15 cellular contexts compared by ENCODE assay signal in the genomic region with DNA sequence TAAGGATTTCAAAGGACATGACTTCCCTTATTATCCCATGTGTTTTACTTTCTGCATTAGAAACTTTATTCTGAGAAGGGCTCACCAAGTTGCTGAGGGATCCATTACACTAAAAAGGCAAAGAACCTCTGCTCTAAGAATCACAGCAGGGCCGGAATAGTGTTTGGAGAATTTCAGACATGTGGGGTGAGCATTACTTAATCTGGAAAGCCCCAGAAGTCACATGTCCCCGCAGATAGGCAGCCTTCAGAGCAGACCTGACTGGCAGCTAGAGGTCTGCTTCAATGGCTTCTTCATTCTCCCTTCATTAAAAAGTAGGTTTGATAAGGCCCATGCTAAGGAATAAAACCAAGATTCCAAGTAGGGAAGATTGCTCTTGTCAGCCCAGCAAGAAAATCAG. TPM values are rescaled to one million over a fixed set of nuclear protein-coding genes. Genes with fewer than 3 reads are reported as not detected.
DNase-seq lines count a peak whose midpoint lies in the region; ATAC-seq and TF ChIP-seq lines count a peak whose summit lies in the region.
"Had no signal": no experiment of that assay in that cellular context is flagged by ENCODE, and none has a peak within 500 bp of the region (broad histone marks: within the 10 kb centered on the region; RNA-seq: fewer than 3 reads in every experiment).

No MANE protein-coding gene starts in this region.

- H3K4me3 Mint-ChIP-seq in stimulated activated memory B cell treated with anti-CD40 and anti-IgM and Interleukin-4, amounts not matched to agents 10 μg/mL and 1 μg/mL and 100 μg/mL, for 72 hours = no peak overlapping the region
- H3K4me3 Mint-ChIP-seq: CD8-positive, alpha-beta T cell had no signal

- H3K27me3 ChIP-seq in PC-3 (ENCODE audit: low read length) = no peaks in the 10 kb centered on the region; the same call in 1 of the 2 replicates
- H3K27me3 ChIP-seq: BE2C had no signal

- no peak overlapping the region for H2AFZ ChIP-seq in PC-3 (ENCODE audit: low read length)

- in situ Hi-C loops in GM13976 (cut with MboI; ENCODE audit: low sequenced_read_pairs, unreplicated experiment) = no loop called here

- no peaks in the 10 kb centered on the region for H3K4me1 ChIP-seq in PC-3 (ENCODE audit: insufficient read depth, low read length)
- H3K4me1 ChIP-seq: BE2C had no signal

- H4K20me1 ChIP-seq in PC-3 (ENCODE audit: low read length) = no peaks in the 10 kb centered on the region

- no peak overlapping the region for H3K9ac ChIP-seq in PC-3 (ENCODE audit: low read length)

- no peaks in the 10 kb centered on the region for H3K79me2 ChIP-seq in PC-3 (ENCODE audit: low read length)

- CTCF ChIA-PET in PC-3 (lab: Charles Lee) = no interaction called here

- H3K27me3 Mint-ChIP-seq in stimulated activated memory B cell treated with anti-CD40 and anti-IgM and Interleukin-4, amounts not matched to agents 10 μg/mL and 1 μg/mL and 100 μg/mL, for 72 hours = peaks cover 8% of the 10 kb centered on the region

- H3F3A ChIP-seq in PC-3 (ENCODE audit: low read length, unreplicated experiment) = no peaks in the 10 kb centered on the region

- H3K9me3 ChIP-seq in PC-3 (ENCODE audit: low read length) = no peaks in the 10 kb centered on the region
- H3K9me3 ChIP-seq: BE2C had no signal

- peaks cover 5% of the 10 kb centered on the region for H3K36me3 Mint-ChIP-seq in stimulated activated memory B cell treated with anti-CD40 and anti-IgM and Interleukin-4, amounts not matched to agents 10 μg/mL and 1 μg/mL and 100 μg/mL, for 72 hours
- H3K36me3 Mint-ChIP-seq: CD8-positive, alpha-beta T cell had no signal

- no peaks in the 10 kb centered on the region for H3K4me1 Mint-ChIP-seq in stimulated activated memory B cell treated with anti-CD40 and anti-IgM and Interleukin-4, amounts not matched to agents 10 μg/mL and 1 μg/mL and 100 μg/mL, for 72 hours

- DNase-seq in GM13976 (ENCODE audit: low spot score) (peak; percentile 62), iris pigment epithelial cell (ENCODE audit: low read depth) (peak; percentile 31), occipital lobe (lab: John Stamatoyannopoulos, UW) (no peak), PC-3 (no peak)
- DNase-seq: BE2C; CD8-positive, alpha-beta T cell; DND-41; GDM1; H7; NCI-H1436 treated with DMSO at 0.1 percent for 48 hours; NCI-H2081 treated with DMSO at 0.1 percent for 48 hours; NCI-H524 had no signal

- POLR2A ChIA-PET in PC-3 (lab: Charles Lee; ENCODE audit: unreplicated experiment) = no interaction called here

- no peak overlapping the region for H3K27ac ChIP-seq in PC-3 (ENCODE audit: low read length)

- H3K4me2 ChIP-seq in PC-3 (ENCODE audit: low read length) = no peak overlapping the region

- no peak for TF ChIP-seq CTCF in GM13976 (IDR thresholded peaks at IDR 0.05; ENCODE audit: borderline replicate concordance, control extremely low read depth, extremely low read depth, insufficient read depth, missing control alignments)
- no peak for TF ChIP-seq CTCF in PC-3 (conservative IDR thresholded peaks at IDR 0.05; ENCODE audit: low read depth, low read length)

- ATAC-seq in HG03378 (IDR thresholded peaks at IDR 0.05; ENCODE audit: unreplicated experiment) = peak; percentile 61
- peak; percentile 55 for ATAC-seq in stimulated activated memory B cell treated with anti-CD40 and anti-IgM and Interleukin-4, amounts not matched to agents 10 μg/mL and 1 μg/mL and 100 μg/mL, for 72 hours
- no peak for ATAC-seq in PC-3
- no peak for ATAC-seq in GM19351 (IDR thresholded peaks at IDR 0.05; ENCODE audit: unreplicated experiment)
- ATAC-seq: CD8-positive, alpha-beta T cell had no signal

- no peaks in the 10 kb centered on the region for H3K36me3 ChIP-seq in PC-3 (ENCODE audit: low read depth, low read length)
- H3K36me3 ChIP-seq: BE2C had no signal

- H3K27ac Mint-ChIP-seq in stimulated activated memory B cell treated with anti-CD40 and anti-IgM and Interleukin-4, amounts not matched to agents 10 μg/mL and 1 μg/mL and 100 μg/mL, for 72 hours = no peak overlapping the region
- H3K27ac Mint-ChIP-seq: CD8-positive, alpha-beta T cell had no signal

- no TSS peak for BruUV-seq in PC-3 (replicated peaks; lab: Mats Ljungman, UMichigan)

- intact Hi-C loops in PC-3 (cut with micrococcal nuclease) = no loop called here

- H3K4me3 ChIP-seq in PC-3 (ENCODE audit: low read length) = no peak overlapping the region

- no peaks in the 10 kb centered on the region for H3K9me3 Mint-ChIP-seq in stimulated activated memory B cell treated with anti-CD40 and anti-IgM and Interleukin-4, amounts not matched to agents 10 μg/mL and 1 μg/mL and 100 μg/mL, for 72 hours
- H3K9me3 Mint-ChIP-seq: CD8-positive, alpha-beta T cell had no signal

- no peaks in the 10 kb centered on the region for H3K9me2 ChIP-seq in PC-3 (replicated peaks; ENCODE audit: low read length)

RNA-seq across cellular contexts. Expression of a gene that starts 52.6 kb away (rescaled TPM):
- total RNA-seq in occipital lobe (47.1 TPM), PC-3 (2014; rRNA removed) (41.3 and 47.0 TPM in 2 replicates)

Comparison
In these comparisons a context has a peak if more than half of its experiments do, and no peak if none do; other contexts are left out.
1. DNase-seq: peak in GM13976 (single experiment) and iris pigment epithelial cell (single experiment); none in occipital lobe (single experiment) and PC-3 (single experiment).
2. ATAC-seq: peak in HG03378 (single experiment) and stimulated activated memory B cell treated with anti-CD40 and anti-IgM and Interleukin-4, amounts not matched to agents 10 μg/mL and 1 μg/mL and 100 μg/mL, for 72 hours (single experiment); none in PC-3 (single experiment) and GM19351 (single experiment).